Comparison of ENCODE assay signal across 23 cellular contexts in the genomic region with DNA sequence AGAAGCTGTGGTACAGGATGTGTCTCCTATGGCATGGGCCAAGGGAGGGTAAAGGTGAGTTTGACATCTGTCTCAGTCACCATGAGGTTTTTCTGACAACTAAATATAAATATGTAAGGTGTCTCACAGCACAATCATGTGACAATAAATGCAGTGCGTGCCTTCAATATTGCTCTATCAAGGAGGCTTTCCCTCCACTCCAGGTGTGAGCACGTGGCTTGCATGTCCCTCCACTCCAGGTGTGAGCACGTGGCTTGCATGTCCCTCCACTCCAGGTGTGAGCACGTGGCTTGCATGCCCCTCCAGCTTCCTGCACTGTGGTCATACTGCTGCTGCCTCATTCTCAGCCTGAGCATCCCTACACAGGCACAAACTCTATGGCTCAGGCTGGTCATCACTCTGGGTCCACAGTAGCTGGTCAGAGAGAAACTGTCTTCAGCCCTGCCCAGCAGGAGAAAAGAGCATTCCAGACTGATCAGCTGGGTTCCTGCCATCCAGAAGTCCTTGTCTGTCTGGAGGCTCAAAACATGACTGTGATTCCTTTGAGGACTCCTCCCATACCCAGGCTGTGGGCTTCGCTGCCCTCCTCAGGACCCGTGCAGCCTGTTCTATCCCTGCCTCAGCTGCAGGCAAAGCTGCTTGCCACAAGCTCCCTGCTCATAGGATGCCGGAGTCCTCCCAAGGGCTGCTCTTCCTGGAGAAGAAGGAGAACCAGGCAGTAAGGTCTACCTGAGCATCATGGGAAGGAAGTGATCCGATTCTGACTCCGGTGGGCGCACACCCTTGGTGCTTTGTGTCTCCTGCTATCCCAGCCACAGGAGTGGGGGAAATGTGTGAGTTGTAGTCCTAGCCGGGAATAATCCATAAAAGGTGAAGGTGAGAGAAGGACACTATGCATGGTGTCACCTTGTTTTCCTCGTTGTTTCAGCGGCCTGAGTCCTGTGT. TPM values are rescaled to one million over a fixed set of nuclear protein-coding genes. Genes with fewer than 3 reads are reported as not detected.
DNase-seq lines count a peak whose midpoint lies in the region; ATAC-seq lines count a peak whose summit lies in the region.
"Had no signal": no experiment of that assay in that cellular context is flagged by ENCODE, and none has a peak within 500 bp of the region (broad histone marks: within the 10 kb centered on the region; RNA-seq: fewer than 3 reads in every experiment).

No MANE protein-coding gene starts in this region.

- ATAC-seq in T-helper 17 cell: no peak
- no peak for ATAC-seq in HG02852 (IDR thresholded peaks at IDR 0.05; ENCODE audit: unreplicated experiment)
- ATAC-seq: lower lobe of right lung had no signal

- H3K36me3 Mint-ChIP-seq in T-helper 17 cell (ENCODE audit: low read depth): no peaks in the 10 kb centered on the region
- H3K36me3 Mint-ChIP-seq: brain had no signal

- no peaks in the 10 kb centered on the region for H3K27me3 Mint-ChIP-seq in T-helper 17 cell
- H3K27me3 Mint-ChIP-seq: IgD-negative memory B cell had no signal

- H3K36me3 ChIP-seq in BLaER1 treated with 17β-estradiol and CSF1 and Interleukin-3, amounts not matched to agents 10 nM and 100 nM: no peaks in the 10 kb centered on the region
- no peaks in the 10 kb centered on the region for H3K36me3 ChIP-seq in effector memory CD4-positive, alpha-beta T cell (ENCODE audit: control insufficient read depth, insufficient read depth, low read length)
- H3K36me3 ChIP-seq: lower lobe of right lung, upper lobe of left lung had no signal

- 0 out of 22 replicates have a peak, but pooled peaks cover 0 to 3% (median 0%) of the 10 kb centered on the region in 11 experiments for H4K20me1 ChIP-seq in BLaER1 treated with 17β-estradiol and CSF1 and Interleukin-3, amounts not matched to agents 10 nM and 100 nM

- H3K4me3 Mint-ChIP-seq in T-helper 17 cell: no peak overlapping the region
- H3K4me3 Mint-ChIP-seq: brain had no signal

- peak overlapping the region in 3 of 11 experiments; percentile 1 to 41 (median 25); a peak in 2 of 22 replicates for H3K27ac ChIP-seq in BLaER1 treated with 17β-estradiol and CSF1 and Interleukin-3, amounts not matched to agents 10 nM and 100 nM
- H3K27ac ChIP-seq in effector memory CD4-positive, alpha-beta T cell (ENCODE audit: insufficient read depth, low read length, poor library complexity, severe bottlenecking): peak overlapping the region; percentile 34
- H3K27ac ChIP-seq: 22Rv1, C4-2B, lower lobe of right lung, upper lobe of left lung had no signal

- peak; percentile 18 for DNase-seq in DMS53 (lab: John Stamatoyannopoulos, UW)
- no peak for DNase-seq in DMS53 treated with DMSO at 0.1 percent for 48 hours (lab: John Stamatoyannopoulos, UW; ENCODE audit: unreplicated experiment)
- DNase-seq in T-helper 17 cell: no peak
- no peak for DNase-seq in effector memory CD4-positive, alpha-beta T cell
- DNase-seq in C1 segment of cervical spinal cord (lab: John Stamatoyannopoulos, UW): no peak
- DNase-seq in GDM1 (lab: John Stamatoyannopoulos, UW): no peak
- DNase-seq: DMS79; erythroblast; lower lobe of right lung; NCI-H1092; NCI-H774; stimulated activated naive CD4-positive, alpha-beta T cell; upper lobe of left lung had no signal

- peaks cover 37 to 77% (median 68%) of the 10 kb centered on the region in 10 experiments for H3K4me1 ChIP-seq in BLaER1 treated with 17β-estradiol and CSF1 and Interleukin-3, amounts not matched to agents 10 nM and 100 nM
- peaks cover 19% of the 10 kb centered on the region for H3K4me1 ChIP-seq in effector memory CD4-positive, alpha-beta T cell (ENCODE audit: control insufficient read depth, insufficient read depth, low read length, poor library complexity, severe bottlenecking)
- H3K4me1 ChIP-seq: lower lobe of right lung had no signal

- no peaks in the 10 kb centered on the region for H3K9me3 ChIP-seq in BLaER1 treated with 17β-estradiol and CSF1 and Interleukin-3, amounts not matched to agents 10 nM and 100 nM (replicated peaks in 1 of 11)
- no peaks in the 10 kb centered on the region for H3K9me3 ChIP-seq in T-helper 17 cell (ENCODE audit: control insufficient read depth, low read length, poor library complexity, severe bottlenecking)
- no peaks in the 10 kb centered on the region for H3K9me3 ChIP-seq in effector memory CD4-positive, alpha-beta T cell (ENCODE audit: control insufficient read depth, low read length)
- H3K9me3 ChIP-seq: lower lobe of right lung, upper lobe of left lung had no signal

- H3K9ac ChIP-seq in BLaER1 treated with 17β-estradiol and CSF1 and Interleukin-3, amounts not matched to agents 10 nM and 100 nM: no peak overlapping the region; a peak in 1 of 22 replicates

- H3K4me2 ChIP-seq in BLaER1 treated with 17β-estradiol and CSF1 and Interleukin-3, amounts not matched to agents 10 nM and 100 nM: peak overlapping the region; percentile 21 to 78 (median 68)

- H3K27ac Mint-ChIP-seq in T-helper 17 cell: peak overlapping the region; percentile 85

- no peak overlapping the region for H3K4me3 ChIP-seq in BLaER1 treated with 17β-estradiol and CSF1 and Interleukin-3, amounts not matched to agents 10 nM and 100 nM
- no peak overlapping the region for H3K4me3 ChIP-seq in effector memory CD4-positive, alpha-beta T cell (ENCODE audit: insufficient read depth, low read depth, low read length, poor library complexity, severe bottlenecking)
- H3K4me3 ChIP-seq: lower lobe of right lung, upper lobe of left lung had no signal

- H3K4me1 Mint-ChIP-seq in T-helper 17 cell: peaks cover 23% of the 10 kb centered on the region

- no peaks in the 10 kb centered on the region for H3K27me3 ChIP-seq in BLaER1 treated with 17β-estradiol and CSF1 and Interleukin-3, amounts not matched to agents 10 nM and 100 nM
- H3K27me3 ChIP-seq in effector memory CD4-positive, alpha-beta T cell (replicated peaks; ENCODE audit: control insufficient read depth, insufficient read depth, low read length, poor library complexity, severe bottlenecking): no peaks in the 10 kb centered on the region
- H3K27me3 ChIP-seq: upper lobe of left lung had no signal

RNA-seq across cellular contexts. Expression of a gene that starts 33.4 kb away (rescaled TPM):
- total RNA-seq in T-helper 17 cell: not detected
- total RNA-seq: glomerular endothelial cell; lower lobe of right lung; RPMI7951; skeletal muscle tissue; T-helper 1 cell treated with Interleukin-12 subunit alpha and Interleukin-12 subunit beta and Interleukin-4 antibody, amounts not matched to agents 30 ng/mL and 1 ng/mL, for 36 hours; upper lobe of left lung had no signal
